Comparison of ENCODE assay signal across 8 cellular contexts in genomic region chr11:86732739-86733138, GRCh38.
A peak's percentile ranks its signal among the peaks of the same experiment; 100 is the strongest.
DNase-seq lines count a peak whose midpoint lies in the region; ATAC-seq, FAIRE-seq and TF ChIP-seq lines count a peak whose summit lies in the region.
"Not testable (repeated sequence)": the region's sequence is repeated elsewhere in the genome, so short reads cannot be mapped to it uniquely, and the experiment has no call there.

No MANE protein-coding gene starts in this region.

- not testable (repeated sequence) for H4K20me1 ChIP-seq in PC-9 (ENCODE audit: insufficient read depth); K562 (replicated peaks; ENCODE audit: control insufficient read depth, insufficient read depth, low read length)

- not testable (repeated sequence) for H3K79me2 ChIP-seq in ACC112 (ENCODE audit: control insufficient read depth, insufficient read depth, low read length, unreplicated experiment); PC-9 (ENCODE audit: low read depth); K562 (ENCODE audit: control insufficient read depth, insufficient read depth, low read length)

- not testable (repeated sequence) for H3K27me3 ChIP-seq in ACC112 (ENCODE audit: insufficient read depth, low read length); PC-9 (ENCODE audit: insufficient read depth, low read depth); RWPE2 (ENCODE audit: insufficient read depth, poor library complexity, severe bottlenecking); K562 (ENCODE audit: control insufficient read depth in 2 of 2, insufficient read depth in 2 of 2, low read length in 2 of 2); skeletal muscle satellite cell (ENCODE audit: control insufficient read depth, insufficient read depth, low read length)

- H3K36me3 ChIP-seq in ACC112 (ENCODE audit: insufficient read depth, low read length); PC-9 (ENCODE audit: low read depth); RWPE2 (ENCODE audit: low read depth); K562 (ENCODE audit: control insufficient read depth, insufficient read depth, low read length); skeletal muscle satellite cell (ENCODE audit: insufficient read depth, low read length): not testable (repeated sequence)

- H3K4me2 ChIP-seq in PC-9 = peak overlapping the region; percentile 24; the same call in 1 of the 2 replicates
- H3K4me2 ChIP-seq in K562 (ENCODE audit: insufficient read depth, low read length); skeletal muscle satellite cell (ENCODE audit: low read length): not testable (repeated sequence)

- TF ChIP-seq CTCF in HFFc6 (IDR thresholded peaks at IDR 0.05); PC-9 (conservative IDR thresholded peaks at IDR 0.05); RWPE2 (IDR thresholded peaks at IDR 0.05; ENCODE audit: poor library complexity, severe bottlenecking); K562 (IDR thresholded peaks at IDR 0.05 in 2 of 3, conservative IDR thresholded peaks at IDR 0.05 in 1 of 3; ENCODE audit: insufficient read depth in 2 of 3, low read depth in 1 of 3, low read length in 3 of 3); osteocyte (IDR thresholded peaks at IDR 0.05): not testable (repeated sequence)

- DNase-seq in HFFc6; PC-9; RWPE2 (ENCODE audit: low spot score); K562 (ENCODE audit: extremely low read depth in 1 of 4, low spot score in 3 of 4); epithelial cell of prostate (ENCODE audit: low read depth, low spot score); osteocyte (ENCODE audit: extremely low spot score, unreplicated experiment): not testable (repeated sequence)

- H3K4me1 Mint-ChIP-seq in HFFc6 (ENCODE audit: low read depth) (peaks cover 67% of the 10 kb centered on the region), osteocyte (ENCODE audit: unreplicated experiment) (peaks cover 44% of the 10 kb centered on the region)

- not testable (repeated sequence) for H3K4me3 Mint-ChIP-seq in HFFc6; osteocyte (ENCODE audit: unreplicated experiment)

- BruUV-seq in PC-9 (replicated peaks; lab: Mats Ljungman, UMichigan); K562 (replicated peaks; lab: Mats Ljungman, UMichigan): not testable (repeated sequence)

- not testable (repeated sequence) for H3K9me2 ChIP-seq in PC-9 (ENCODE audit: insufficient read depth)

- not testable (repeated sequence) for TF ChIP-seq RAD21 in K562 (CRISPR knock-in tag; conservative IDR thresholded peaks at IDR 0.05 in 1 of 2, IDR thresholded peaks at IDR 0.05 in 1 of 2)

- H3K27ac Mint-ChIP-seq in HFFc6 = peak overlapping the region; percentile 49
- H3K27ac Mint-ChIP-seq in osteocyte (ENCODE audit: unreplicated experiment) = peak overlapping the region; percentile 3

- not testable (repeated sequence) for H3K4me3 ChIP-seq in ACC112 (ENCODE audit: low read depth, low read length); PC-9; RWPE2 (ENCODE audit: severe bottlenecking); K562; skeletal muscle satellite cell (ENCODE audit: low read length)

- TF ChIP-seq EP300 in K562 (IDR thresholded peaks at IDR 0.05; ENCODE audit: low read length) = not testable (repeated sequence)

- not testable (repeated sequence) for H3K27me3 Mint-ChIP-seq in HFFc6 (ENCODE audit: insufficient read depth); osteocyte (ENCODE audit: unreplicated experiment)

- not testable (repeated sequence) for H3K9me1 ChIP-seq in K562 (ENCODE audit: control insufficient read depth, insufficient read depth, low read length)

- peak overlapping the region; percentile 64; the same call in 1 of the 2 replicates for H3K27ac ChIP-seq in ACC112 (ENCODE audit: low read depth, low read length)
- peak overlapping the region; percentile 52; the same call in 1 of the 2 replicates for H3K27ac ChIP-seq in PC-9
- peak overlapping the region; percentile 99 for H3K27ac ChIP-seq in RWPE2 (ENCODE audit: poor library complexity, severe bottlenecking)
- not testable (repeated sequence) for H3K27ac ChIP-seq in K562 (ENCODE audit: extremely low read depth, low read depth, low read length)
- peak overlapping the region; percentile 40 for H3K27ac ChIP-seq in epithelial cell of prostate

- H3K4me1 ChIP-seq in ACC112 (ENCODE audit: control insufficient read depth, insufficient read depth, low read length, unreplicated experiment) = peaks cover 37% of the 10 kb centered on the region
- peaks cover 53% of the 10 kb centered on the region for H3K4me1 ChIP-seq in PC-9 (replicated peaks; ENCODE audit: insufficient read depth)
- peaks cover 47% of the 10 kb centered on the region for H3K4me1 ChIP-seq in RWPE2 (ENCODE audit: insufficient read depth, poor library complexity, severe bottlenecking)
- H3K4me1 ChIP-seq in K562 (replicated peaks in 1 of 2; ENCODE audit: control insufficient read depth in 2 of 2, insufficient read depth in 2 of 2, low read length in 2 of 2) = not testable (repeated sequence)
- peaks cover 39% of the 10 kb centered on the region for H3K4me1 ChIP-seq in skeletal muscle satellite cell (ENCODE audit: control insufficient read depth, insufficient read depth, low read length)

- in situ Hi-C loops in K562 (cut with MboI) = not testable (repeated sequence)

- H3K9me3 ChIP-seq in PC-9 (ENCODE audit: insufficient read depth, low read depth) = peaks cover 11% of the 10 kb centered on the region
- not testable (repeated sequence) for H3K9me3 ChIP-seq in RWPE2 (ENCODE audit: severe bottlenecking); K562 (replicated peaks; ENCODE audit: control insufficient read depth, insufficient read depth, low read depth, low read length); skeletal muscle satellite cell (replicated peaks; ENCODE audit: low read length)

- H3K36me3 Mint-ChIP-seq in HFFc6 (ENCODE audit: low read depth); osteocyte (ENCODE audit: unreplicated experiment): not testable (repeated sequence)

- TF ChIP-seq POLR2A in K562 (conservative IDR thresholded peaks at IDR 0.05) = not testable (repeated sequence)

- peaks cover 40% of the 10 kb centered on the region for H3F3A ChIP-seq in PC-9 (ENCODE audit: insufficient read depth, low read depth)

- WGBS in K562 (ENCODE audit: insufficient coverage, low coverage, missing lambda C conversion rate) = no CpG with 5 or more reads among the region's 1 CpG

- POLR2A ChIA-PET in PC-9 (lab: Charles Lee; ENCODE audit: unreplicated experiment); K562 (lab: Yijun Ruan, JAX): not testable (repeated sequence)

- H2AFZ ChIP-seq in ACC112 (ENCODE audit: low read length, unreplicated experiment); PC-9; K562 (ENCODE audit: low read depth, low read length): not testable (repeated sequence)

- CTCF ChIA-PET in PC-9 (lab: Charles Lee) = not testable (repeated sequence)
- CTCF ChIA-PET in K562 (lab: Yijun Ruan, JAX; ENCODE audit: low intra/inter-chr PET ratio) = interaction anchor here (0.7 kb wide), 1 partner anchor 33 kb away, joined by 3 read pairs; no protein-coding TSS in a partner anchor

- ATAC-seq in RWPE2 (ENCODE audit: low read depth); K562: not testable (repeated sequence)

- not testable (repeated sequence) for H3K9ac ChIP-seq in K562 (ENCODE audit: insufficient read depth in 1 of 2, low read depth in 2 of 2, low read length in 2 of 2)
- H3K9ac ChIP-seq in skeletal muscle satellite cell (ENCODE audit: low read depth, low read length) = peak overlapping the region; percentile 51

- FAIRE-seq in K562 (lab: Jason Lieb, UNC) = not testable (repeated sequence)

- H3K9me3 Mint-ChIP-seq in HFFc6; osteocyte (ENCODE audit: unreplicated experiment): not testable (repeated sequence)

- intact Hi-C loops in PC-9 (cut with micrococcal nuclease; ENCODE audit: unreplicated experiment); K562 (cut with micrococcal nuclease): not testable (repeated sequence)

TF ChIP-seq in K562, 482 proteins besides CTCF, POLR2A, EP300 and RAD21:
- peak; percentile 58 for TF ChIP-seq CBFA2T2 (conservative IDR thresholded peaks at IDR 0.05)
- peak; percentile 60 for TF ChIP-seq CBFA2T3 (IDR thresholded peaks at IDR 0.05)
